11 cellular contexts compared by ENCODE assay signal in genomic region chr17:45372325-45372869, GRCh38. TPM values are rescaled to one million over a fixed set of nuclear protein-coding genes. Genes with fewer than 3 reads are reported as not detected.
DNase-seq lines count a peak whose midpoint lies in the region; ATAC-seq and TF ChIP-seq lines count a peak whose summit lies in the region.
"Had no signal": no experiment of that assay in that cellular context is flagged by ENCODE, and none has a peak within 500 bp of the region (broad histone marks: within the 10 kb centered on the region; RNA-seq: fewer than 3 reads in every experiment).

No MANE protein-coding gene starts in this region.

- peak overlapping the region; percentile 22 for H3K4ac ChIP-seq in mesendoderm (ENCODE audit: low read depth, low read length)

- H3K23ac ChIP-seq in mesendoderm (ENCODE audit: low read length), result no peak overlapping the region

- peak overlapping the region; percentile 51 for H3K18ac ChIP-seq in mesendoderm (ENCODE audit: low read length)

- DNase-seq in activated effector memory CD4-positive, alpha-beta T cell treated with anti-CD3 and anti-CD28 coated beads, Interleukin-2, amount 50 U/mL, for 16 hours, result peak; percentile 47
- no peak for DNase-seq in activated effector memory CD4-positive, alpha-beta T cell treated with Interleukin-2 at 50 U/mL for 16 hours
- DNase-seq in choroid plexus epithelial cell (ENCODE audit: low read depth) (no peak), mesendoderm (peak; percentile 34), transverse colon (no peak), NCI-H1105 treated with DMSO at 0.1 percent for 48 hours (lab: John Stamatoyannopoulos, UW) (no peak)
- DNase-seq: KG1, T-helper 1 cell had no signal

- in situ Hi-C loops in transverse colon (cut with MboI; ENCODE audit: low pct_ligation_motif_present in 1 of 4, low pct_unique_long_range_greater_than_20kb in 1 of 4, low sequenced_read_pairs in 3 of 4), result no loop called here

- peak overlapping the region; percentile 10 for H3K9ac ChIP-seq in mesendoderm (ENCODE audit: low read length)
- H3K9ac ChIP-seq: BLaER1 had no signal

- H3K27ac ChIP-seq in mesendoderm (ENCODE audit: low read depth, low read length), result peak overlapping the region; percentile 92
- peak overlapping the region; percentile 69 to 83 (median 74) for H3K27ac ChIP-seq in transverse colon
- H3K27ac ChIP-seq: BLaER1 had no signal

- peak overlapping the region; percentile 81 for H3K56ac ChIP-seq in mesendoderm (ENCODE audit: low read length)

- H3K9me3 ChIP-seq in transverse colon, result no peaks in the 10 kb centered on the region
- H3K9me3 ChIP-seq: BLaER1 had no signal

- TF ChIP-seq POLR2A in transverse colon (IDR thresholded peaks at IDR 0.05), result no peak

- no peak overlapping the region for H4K5ac ChIP-seq in mesendoderm (ENCODE audit: low read length)

- no peak for ATAC-seq in GM21390 (IDR thresholded peaks at IDR 0.05; ENCODE audit: unreplicated experiment)
- ATAC-seq in GM19455 (IDR thresholded peaks at IDR 0.05; ENCODE audit: unreplicated experiment), result no peak

- peak overlapping the region; percentile 33 for H3K4me3 ChIP-seq in choroid plexus epithelial cell (ENCODE audit: low read depth, low read length)
- H3K4me3 ChIP-seq in mesendoderm (ENCODE audit: low read length), result no peak overlapping the region
- no peak overlapping the region for H3K4me3 ChIP-seq in transverse colon
- H3K4me3 ChIP-seq: BLaER1 had no signal

- H3K4me1 ChIP-seq in mesendoderm (ENCODE audit: control insufficient read depth, low read depth, low read length) (no peaks in the 10 kb centered on the region), transverse colon (peaks cover 3 to 16% (median 11%) of the 10 kb centered on the region in 4 donors)

- H4K8ac ChIP-seq in mesendoderm (ENCODE audit: low read depth, low read length), result no peak overlapping the region

- intact Hi-C loops in transverse colon (cut with DNase I; ENCODE audit: low total_unique reads), result no loop called here

- H3K36me3 ChIP-seq in mesendoderm (ENCODE audit: control insufficient read depth, insufficient read depth, low read length), result no peaks in the 10 kb centered on the region
- no peaks in the 10 kb centered on the region for H3K36me3 ChIP-seq in transverse colon
- H3K36me3 ChIP-seq: BLaER1 had no signal

- WGBS in mesendoderm (ENCODE audit: extremely low coverage, insufficient coverage, low lambda C conversion rate), result no CpG with 5 or more reads among the region's 8 CpGs
- WGBS in transverse colon (ENCODE audit: low coverage in 1 of 2), 2 donors, result 88% methylated on average over 8 of the region's 8 CpGs; no CpG with 5 or more reads in 1 of the 2 donors

- H3K79me1 ChIP-seq in mesendoderm (ENCODE audit: low read length), result no peaks in the 10 kb centered on the region

- no peak overlapping the region for H2BK15ac ChIP-seq in mesendoderm (replicated peaks; ENCODE audit: low read depth)

- TF ChIP-seq EP300 in transverse colon (IDR thresholded peaks at IDR 0.05; ENCODE audit: low read depth), result no peak

- peak overlapping the region; percentile 94 for H2AK5ac ChIP-seq in mesendoderm (ENCODE audit: low read length)

- H2BK5ac ChIP-seq in mesendoderm (ENCODE audit: low read length), result peak overlapping the region; percentile 17

- no peak overlapping the region for H3K4me2 ChIP-seq in mesendoderm (ENCODE audit: low read length)

- TF ChIP-seq CTCF in choroid plexus epithelial cell (conservative IDR thresholded peaks at IDR 0.05; ENCODE audit: low read depth, low read length), result no peak
- no peak for TF ChIP-seq CTCF in transverse colon (IDR thresholded peaks at IDR 0.05)

- H3K79me2 ChIP-seq in mesendoderm (ENCODE audit: control insufficient read depth, insufficient read depth, low read length), result no peaks in the 10 kb centered on the region

- H3K27me3 ChIP-seq in mesendoderm (ENCODE audit: insufficient read depth, low read length, poor library complexity), result no peaks in the 10 kb centered on the region
- H3K27me3 ChIP-seq in transverse colon, result no peaks in the 10 kb centered on the region

- peak overlapping the region; percentile 39 for H2BK120ac ChIP-seq in mesendoderm (ENCODE audit: low read depth, low read length)

RNA-seq across cellular contexts. Expression of gene MAP3K14, which starts 55.6 kb away (rescaled TPM):
- 1.6 TPM for polyA plus RNA-seq in mesendoderm (2013, experiment 1 of 2)
- 2.0 TPM for polyA plus RNA-seq in mesendoderm (2013, experiment 2 of 2)
- 10 to 100 TPM; 13.0 to 33.7 (median 18.7) TPM for total RNA-seq in transverse colon

Comparison
In these comparisons a context has a peak if more than half of its experiments do, and no peak if none do; other contexts are left out.
1. DNase-seq: peak in activated effector memory CD4-positive, alpha-beta T cell treated with anti-CD3 and anti-CD28 coated beads, Interleukin-2, amount 50 U/mL, for 16 hours (single experiment) and mesendoderm (single experiment); none in activated effector memory CD4-positive, alpha-beta T cell treated with Interleukin-2 at 50 U/mL for 16 hours (single experiment), choroid plexus epithelial cell (single experiment), transverse colon (single experiment) and NCI-H1105 treated with DMSO at 0.1 percent for 48 hours (single experiment).